ENCODE assay signal across 20 cellular contexts in genomic region chr7:684416-684815, GRCh38. TPM values are rescaled to one million over a fixed set of nuclear protein-coding genes. Genes with fewer than 3 reads are reported as not detected.
DNase-seq lines count a peak whose midpoint lies in the region; ATAC-seq, FAIRE-seq and TF ChIP-seq lines count a peak whose summit lies in the region.
"Had no signal": no experiment of that assay in that cellular context is flagged by ENCODE, and none has a peak within 500 bp of the region (broad histone marks: within the 10 kb centered on the region; RNA-seq: fewer than 3 reads in every experiment).

No MANE protein-coding gene starts in this region.

- no peak overlapping the region for H3K4me3 Mint-ChIP-seq in activated naive CD4-positive, alpha-beta T cell treated with anti-CD3 and anti-CD28 coated beads for 36 hours
- no peak overlapping the region for H3K4me3 Mint-ChIP-seq in chondrocyte (ENCODE audit: unreplicated experiment)
- H3K4me3 Mint-ChIP-seq: CD14-positive monocyte, HFFc6 had no signal

- H3K4me3 ChIP-seq in kidney (ENCODE audit: low read length in 2 of 2), result no peak overlapping the region
- H3K4me3 ChIP-seq in upper lobe of right lung, result no peak overlapping the region
- H3K4me3 ChIP-seq: BLaER1 had no signal

- no peaks in the 10 kb centered on the region for H3K27me3 Mint-ChIP-seq in activated naive CD4-positive, alpha-beta T cell treated with anti-CD3 and anti-CD28 coated beads for 36 hours (ENCODE audit: low read depth)
- H3K27me3 Mint-ChIP-seq in chondrocyte (ENCODE audit: low read depth), result no peaks in the 10 kb centered on the region
- H3K27me3 Mint-ChIP-seq: CD4-positive, alpha-beta memory T cell had no signal

- peaks cover 50% of the 10 kb centered on the region for H3K36me3 Mint-ChIP-seq in activated naive CD4-positive, alpha-beta T cell treated with anti-CD3 and anti-CD28 coated beads for 36 hours (ENCODE audit: low read depth)
- peaks cover 21% of the 10 kb centered on the region for H3K36me3 Mint-ChIP-seq in chondrocyte (ENCODE audit: low read depth)

- H3K36me3 ChIP-seq in kidney (ENCODE audit: control insufficient read depth in 1 of 2, insufficient read depth in 2 of 2, low read length in 2 of 2) (peaks cover 0 to 3% of the 10 kb centered on the region in 2 donors), upper lobe of right lung (no peaks in the 10 kb centered on the region)

- DNase-seq in activated naive CD4-positive, alpha-beta T cell treated with anti-CD3 and anti-CD28 coated beads for 36 hours, result peak; percentile 2
- no peak for DNase-seq in activated naive CD4-positive, alpha-beta T cell (lab: John Stamatoyannopoulos, UW)
- DNase-seq in kidney (peak; percentile 15), sciatic nerve (ENCODE audit: low spot score) (peak; percentile 23), upper lobe of right lung (peak; percentile 31), NCI-H345 treated with DMSO at 0.1 percent for 48 hours (lab: John Stamatoyannopoulos, UW; ENCODE audit: unreplicated experiment) (no peak), chondrocyte (ENCODE audit: low spot score) (no peak)
- DNase-seq: 8988T; CD4-positive, alpha-beta memory T cell; DMS153; DMS79; GDM1; GOT3; H7; HFFc6 had no signal

- no peaks in the 10 kb centered on the region for H3K27me3 ChIP-seq in upper lobe of right lung
- H3K27me3 ChIP-seq: BLaER1 had no signal

- no peaks in the 10 kb centered on the region for H3K4me1 Mint-ChIP-seq in activated naive CD4-positive, alpha-beta T cell treated with anti-CD3 and anti-CD28 coated beads for 36 hours (ENCODE audit: low read depth)
- H3K4me1 Mint-ChIP-seq in chondrocyte (ENCODE audit: low read depth), result no peaks in the 10 kb centered on the region
- H3K4me1 Mint-ChIP-seq: CD14-positive monocyte had no signal

- intact Hi-C loops in activated naive CD4-positive, alpha-beta T cell treated with anti-CD3 and anti-CD28 coated beads for 36 hours (cut with micrococcal nuclease), result no loop called here
- intact Hi-C loops in kidney (cut with DNase I) (no loop called here), sciatic nerve (cut with DNase I) (no loop called here), upper lobe of right lung (cut with DNase I) (no loop called here)

- H3K9me3 ChIP-seq in kidney (ENCODE audit: control insufficient read depth in 1 of 2, low read length in 2 of 2) (peaks cover 3 to 7% of the 10 kb centered on the region in 2 donors), upper lobe of right lung (peaks cover 18% of the 10 kb centered on the region)

- H3K9ac ChIP-seq in kidney (ENCODE audit: low read length in 2 of 2), result no peak overlapping the region
- H3K9ac ChIP-seq: BLaER1 had no signal

- ATAC-seq in sciatic nerve (no peak), upper lobe of right lung (no peak), HG02571 (IDR thresholded peaks at IDR 0.05; ENCODE audit: unreplicated experiment) (no peak)
- ATAC-seq: HCT116, HepG2 had no signal

- H3K27ac Mint-ChIP-seq in activated naive CD4-positive, alpha-beta T cell treated with anti-CD3 and anti-CD28 coated beads for 36 hours, result no peak overlapping the region
- H3K27ac Mint-ChIP-seq in chondrocyte (ENCODE audit: unreplicated experiment), result no peak overlapping the region
- H3K27ac Mint-ChIP-seq: CD4-positive, alpha-beta memory T cell; HFFc6 had no signal

- peaks cover 19% of the 10 kb centered on the region for H3K9me3 Mint-ChIP-seq in activated naive CD4-positive, alpha-beta T cell treated with anti-CD3 and anti-CD28 coated beads for 36 hours
- peaks cover 31% of the 10 kb centered on the region for H3K9me3 Mint-ChIP-seq in chondrocyte (ENCODE audit: low read depth)

- CTCF ChIA-PET in activated naive CD4-positive, alpha-beta T cell treated with anti-CD3 and anti-CD28 coated beads for 36 hours (lab: Charles Lee), result no interaction called here

- no peak for FAIRE-seq in kidney (lab: Jason Lieb, UNC)
- FAIRE-seq: HepG2 had no signal

- no peaks in the 10 kb centered on the region for H3K4me1 ChIP-seq in kidney (ENCODE audit: control insufficient read depth in 1 of 2, insufficient read depth in 1 of 2, low read depth in 1 of 2, low read length in 2 of 2)
- H3K4me1 ChIP-seq in upper lobe of right lung, result no peaks in the 10 kb centered on the region

- TF ChIP-seq CTCF in kidney (IDR thresholded peaks at IDR 0.05; ENCODE audit: borderline replicate concordance, extremely low read depth, insufficient read depth) (no peak), upper lobe of right lung (IDR thresholded peaks at IDR 0.05) (no peak), chondrocyte (IDR thresholded peaks at IDR 0.05) (no peak)

- no peak overlapping the region for H3K27ac ChIP-seq in kidney (ENCODE audit: low read depth in 2 of 2, low read length in 2 of 2)
- no peak overlapping the region for H3K27ac ChIP-seq in upper lobe of right lung
- H3K27ac ChIP-seq: BLaER1 had no signal

RNA-seq across cellular contexts. Expression of gene DNAAF5, which starts 42.1 kb away (rescaled TPM):
- total RNA-seq in activated naive CD4-positive, alpha-beta T cell treated with anti-CD3 and anti-CD28 coated beads for 36 hours, result 10 to 100 TPM; 26.2 to 27.5 TPM
- 29.7 TPM for total RNA-seq in kidney
- polyA plus RNA-seq in kidney (ENCODE audit: insufficient read depth, low read depth, low replicate concordance), result 11.6 TPM
- 19.0 TPM for total RNA-seq in sciatic nerve
- total RNA-seq in upper lobe of right lung, result 15.8 TPM
- total RNA-seq in chondrocyte, result 15.3 to 23.2 TPM (median 16.6 TPM) in 3 replicates

RNA-seq across cellular contexts. Expression of gene PRKAR1B, which starts 42.7 kb away (rescaled TPM):
- total RNA-seq in activated naive CD4-positive, alpha-beta T cell treated with anti-CD3 and anti-CD28 coated beads for 36 hours, result 10 to 100 TPM; 15.5 to 15.8 TPM
- total RNA-seq in kidney (15.9 TPM), sciatic nerve (11.1 TPM), upper lobe of right lung (25.7 TPM), chondrocyte (7.7 to 8.6 TPM (median 7.9 TPM) in 3 replicates)
- polyA plus RNA-seq in kidney (ENCODE audit: insufficient read depth, low read depth, low replicate concordance), result 21.4 TPM

Comparison
In these comparisons a context has a peak if more than half of its experiments do, and no peak if none do; other contexts are left out.
1. DNase-seq: peak in activated naive CD4-positive, alpha-beta T cell treated with anti-CD3 and anti-CD28 coated beads for 36 hours (single experiment), kidney (single experiment), sciatic nerve (single experiment) and upper lobe of right lung (single experiment); none in activated naive CD4-positive, alpha-beta T cell (0 of 4), NCI-H345 treated with DMSO at 0.1 percent for 48 hours (single experiment) and chondrocyte (single experiment).